Comparison of ENCODE assay signal across 30 cellular contexts in the genomic region with DNA sequence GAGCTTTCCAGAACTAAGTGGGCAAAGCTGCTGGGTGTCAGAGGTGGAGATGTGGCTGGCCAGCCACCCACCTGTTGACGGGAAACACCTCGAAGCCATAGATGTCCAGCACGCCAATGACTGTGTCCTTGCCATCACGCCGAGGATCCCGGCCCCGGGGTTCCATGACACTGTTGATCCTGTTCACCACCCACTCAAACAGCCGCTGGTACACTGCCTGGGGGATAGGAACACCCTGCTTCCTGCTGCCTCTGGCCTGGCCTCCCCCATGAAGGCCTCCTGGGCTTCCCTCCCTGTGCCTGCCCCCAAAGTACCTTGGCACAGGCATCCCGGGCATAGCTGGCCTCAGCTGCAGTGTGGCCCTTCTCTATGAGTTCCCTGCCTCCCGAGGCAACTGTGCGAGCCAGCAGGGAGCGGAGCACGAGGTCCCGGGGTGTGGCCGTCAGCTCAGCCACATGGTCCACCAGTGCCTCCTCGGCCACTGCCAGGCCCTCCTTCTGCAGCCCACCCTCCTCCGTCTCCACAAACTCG. TPM values are rescaled to one million over a fixed set of nuclear protein-coding genes. Genes with fewer than 3 reads are reported as not detected.
A peak's percentile ranks its signal among the peaks of the same experiment; 100 is the strongest.
DNase-seq lines count a peak whose midpoint lies in the region; ATAC-seq and TF ChIP-seq lines count a peak whose summit lies in the region.
"Had no signal": no experiment of that assay in that cellular context is flagged by ENCODE, and none has a peak within 500 bp of the region (broad histone marks: within the 10 kb centered on the region; RNA-seq: fewer than 3 reads in every experiment).

No MANE protein-coding gene starts in this region.

- no peak for TF ChIP-seq RAD21 in SK-N-SH (IDR thresholded peaks at IDR 0.05; ENCODE audit: low read length)

- H4K20me1 ChIP-seq in SK-N-SH (ENCODE audit: insufficient read depth) = no peaks in the 10 kb centered on the region

- H3K9me2 ChIP-seq in SK-N-SH = no peaks in the 10 kb centered on the region

- H4K8ac ChIP-seq in neuronal stem cell (ENCODE audit: low read depth, low read length) = no peak overlapping the region

- H2BK120ac ChIP-seq in neuronal stem cell (ENCODE audit: low read depth, low read length) = no peak overlapping the region

- H3K4me2 ChIP-seq in SK-N-SH (no peak overlapping the region), neuronal stem cell (ENCODE audit: insufficient read depth, low read length, poor library complexity, severe bottlenecking) (no peak overlapping the region)
- H3K4me2 ChIP-seq: smooth muscle cell had no signal

- no peaks in the 10 kb centered on the region for H3K79me1 ChIP-seq in neuronal stem cell (ENCODE audit: low read depth, low read length)

- H3K36me3 ChIP-seq in SK-N-SH (replicated peaks in 1 of 2; ENCODE audit: control insufficient read depth in 1 of 2, insufficient read depth in 2 of 2, low read length in 1 of 2) (no peaks in the 10 kb centered on the region), neuronal stem cell (replicated peaks in 1 of 2; ENCODE audit: control insufficient read depth in 2 of 2, insufficient read depth in 2 of 2, low read length in 2 of 2) (peaks cover 0 to 1% of the 10 kb centered on the region in 2 donors)
- H3K36me3 ChIP-seq: pancreas, thyroid gland had no signal

- H3K9me3 ChIP-seq in SK-N-SH (no peaks in the 10 kb centered on the region), right cardiac atrium (ENCODE audit: control insufficient read depth, low read length) (no peaks in the 10 kb centered on the region), neuronal stem cell (replicated peaks in 1 of 2; ENCODE audit: control insufficient read depth in 2 of 2, insufficient read depth in 1 of 2, low read depth in 1 of 2, low read length in 2 of 2) (no peaks in the 10 kb centered on the region)
- H3K9me3 ChIP-seq: left lung, pancreas, thyroid gland had no signal

- no peaks in the 10 kb centered on the region for H3F3A ChIP-seq in SK-N-SH (replicated peaks; ENCODE audit: insufficient read depth)

- no peak overlapping the region for H4K91ac ChIP-seq in neuronal stem cell (ENCODE audit: low read depth, low read length, poor library complexity)

- no peak for TF ChIP-seq CTCF in SK-N-SH (IDR thresholded peaks at IDR 0.05)

- peaks cover 0 to 3% of the 10 kb centered on the region in 2 experiments; a peak in 1 of 4 replicates for H3K4me1 ChIP-seq in SK-N-SH (ENCODE audit: control insufficient read depth in 1 of 2, insufficient read depth in 2 of 2, low read depth in 1 of 2, low read length in 1 of 2)
- no peaks in the 10 kb centered on the region for H3K4me1 ChIP-seq in right cardiac atrium (ENCODE audit: control insufficient read depth, insufficient read depth, low read length)
- peaks cover 0 to 4% of the 10 kb centered on the region in 2 donors for H3K4me1 ChIP-seq in neuronal stem cell (ENCODE audit: control insufficient read depth in 2 of 2, insufficient read depth in 1 of 2, low read depth in 1 of 2, low read length in 2 of 2)
- H3K4me1 ChIP-seq: pancreas had no signal

- H2BK12ac ChIP-seq in neuronal stem cell (ENCODE audit: low read length) = no peak overlapping the region

- H3K9ac ChIP-seq in SK-N-SH (no peak overlapping the region), neuronal stem cell (ENCODE audit: low read depth, low read length, poor library complexity) (peak overlapping the region; percentile 54)
- H3K9ac ChIP-seq: GM23248 had no signal

- intact Hi-C loops in cardiac septum (cut with DNase I) (no loop called here), right cardiac atrium (cut with DNase I) (loop anchor here (5.0 to 10.0 kb wide), 2 partner anchors 154 to 162 kb away; no protein-coding TSS in a partner anchor)

- DNase-seq in SK-N-SH (peak; percentile 25), cardiac septum (ENCODE audit: low spot score) (peak; percentile 41), right cardiac atrium (no peak), neuronal stem cell (ENCODE audit: low spot score) (no peak)
- DNase-seq: activated CD4-positive, CD25-positive, alpha-beta regulatory T cell treated with anti-CD3 and anti-CD28 coated beads, Interleukin-2, amount 50 U/mL, for 72 hours; caudate nucleus; CD4-positive, CD25-positive, alpha-beta regulatory T cell; DND-41; GF-D8; glutamatergic neuron; GM23248; HFFc6; mesendoderm; NCI-H1436 treated with DMSO at 0.1 percent for 48 hours; NCI-H2081 treated with DMSO at 0.1 percent for 48 hours; NCI-H2227 treated with DMSO at 0.1 percent for 48 hours; NCI-H526; NK-92 treated with Interleukin-12 subunit alpha and Interleukin-12 subunit beta, amount 100 ng/mL, for 24 hours; retina; stimulated activated CD4-positive, alpha-beta T cell treated with anti-CD3 and anti-CD28 coated beads, Interleukin-2, amount 100 ng/mL, for 24 hours; thyroid gland had no signal

- H3K23ac ChIP-seq in neuronal stem cell (ENCODE audit: low read depth, low read length, poor library complexity) = peak overlapping the region; percentile 75

- no peaks in the 10 kb centered on the region for H3K79me2 ChIP-seq in SK-N-SH (ENCODE audit: insufficient read depth)

- no peak overlapping the region for H3K14ac ChIP-seq in neuronal stem cell (ENCODE audit: low read length)

- no peak overlapping the region for H3K18ac ChIP-seq in neuronal stem cell (ENCODE audit: low read length)

- no peaks in the 10 kb centered on the region for H3K27me3 ChIP-seq in SK-N-SH (ENCODE audit: insufficient read depth)
- no peaks in the 10 kb centered on the region for H3K27me3 ChIP-seq in right cardiac atrium (ENCODE audit: control insufficient read depth, insufficient read depth)
- H3K27me3 ChIP-seq in neuronal stem cell (ENCODE audit: control insufficient read depth in 3 of 3, insufficient read depth in 3 of 3, low read depth in 1 of 3, low read length in 3 of 3) = peaks cover 0 to 6% (median 0%) of the 10 kb centered on the region in 3 experiments
- H3K27me3 ChIP-seq: left lung, pancreas, thyroid gland had no signal

- H2BK5ac ChIP-seq in neuronal stem cell (ENCODE audit: low read length) = no peak overlapping the region

- H3K4me3 ChIP-seq in SK-N-SH (ENCODE audit: low read depth in 2 of 2, low read length in 1 of 2) (no peak overlapping the region), right cardiac atrium (ENCODE audit: low read length) (no peak overlapping the region), neuronal stem cell (ENCODE audit: low read length in 2 of 2) (no peak overlapping the region)
- H3K4me3 ChIP-seq: GM23248, left lung, pancreas, smooth muscle cell, thyroid gland had no signal

- TF ChIP-seq EP300 in SK-N-SH (IDR thresholded peaks at IDR 0.05; ENCODE audit: borderline replicate concordance in 1 of 2, low read depth in 1 of 2, low read length in 1 of 2) = no peak

- H3K27ac ChIP-seq in SK-N-SH (ENCODE audit: low read depth in 2 of 2, low read length in 1 of 2) (no peak overlapping the region), right cardiac atrium (ENCODE audit: low read length) (no peak overlapping the region), neuronal stem cell (replicated peaks; ENCODE audit: low read length) (no peak overlapping the region)
- H3K27ac ChIP-seq: 22Rv1, GM23248, left lung, pancreas, thyroid gland had no signal

- no peak overlapping the region for H2AK5ac ChIP-seq in neuronal stem cell (ENCODE audit: low read depth, low read length)

- ATAC-seq in SK-N-SH treated with all-trans-retinoic acid at 6 μM for 48 hours (no peak), right cardiac atrium (no peak), HG02885 (IDR thresholded peaks at IDR 0.05; ENCODE audit: poor library complexity, unreplicated experiment) (no peak), GM19328 (IDR thresholded peaks at IDR 0.05; ENCODE audit: unreplicated experiment) (no peak), GM19395 (IDR thresholded peaks at IDR 0.05; ENCODE audit: unreplicated experiment) (no peak)
- ATAC-seq: esophagus mucosa, left lung, pancreas had no signal

- CTCF ChIA-PET in SK-N-SH (lab: Yijun Ruan, JAX) = interaction anchor here (1.2 to 6.2 kb wide), 4 partner anchors 49 to 884 kb away, joined by 3 to 125 read pairs (median 4); no protein-coding TSS in a partner anchor

- H2AFZ ChIP-seq in SK-N-SH (ENCODE audit: low read depth) = no peak overlapping the region
- no peak overlapping the region for H2AFZ ChIP-seq in neuronal stem cell (ENCODE audit: low read length)
- H2AFZ ChIP-seq: GM23248 had no signal

- 79% methylated on average over 17 of the region's 18 CpGs for WGBS in SK-N-SH (ENCODE audit: low lambda C conversion rate)
- WGBS in right cardiac atrium = 87% methylated on average over 18 of the region's 18 CpGs
- no CpG with 5 or more reads among the region's 18 CpGs for WGBS in neuronal stem cell (ENCODE audit: extremely low coverage in 2 of 2, insufficient read length in 2 of 2, insufficient replicate concordance in 1 of 2), 2 donors

- POLR2A ChIA-PET in SK-N-SH (lab: Yijun Ruan, JAX) = no interaction called here

- H3K4ac ChIP-seq in neuronal stem cell (ENCODE audit: low read length) = peak overlapping the region; percentile 29

- H2BK15ac ChIP-seq in neuronal stem cell (ENCODE audit: low read length) = no peak overlapping the region

TF ChIP-seq in SK-N-SH, 30 proteins besides CTCF, POLR2A, EP300 and RAD21 (continues in another document):
- no peak for TF ChIP-seq POLR2AphosphoS5 (IDR thresholded peaks at IDR 0.05; ENCODE audit: low read depth, low read length)

TF ChIP-seq in SK-N-SH treated with all-trans-retinoic acid at 6 μM for 48 hours, 23 proteins besides CTCF, POLR2A, EP300 and RAD21 (continues in another document):
- TF ChIP-seq ZNF70 (CRISPR knock-in tag; IDR thresholded peaks at IDR 0.05) (no peak), ESRRG (CRISPR knock-in tag; IDR thresholded peaks at IDR 0.05) (no peak), ZNF565 (CRISPR knock-in tag; conservative IDR thresholded peaks at IDR 0.05; ENCODE audit: low read depth) (no peak), ZFP3 (CRISPR knock-in tag; IDR thresholded peaks at IDR 0.05) (no peak)

RNA-seq across cellular contexts. Expression of gene MYO1G, which starts 8.2 kb away (rescaled TPM):
- 0.05 and 0.10 TPM in 2 replicates for polyA plus RNA-seq in SK-N-SH (2012; rRNA removed)
- polyA plus RNA-seq in SK-N-SH (2012; cell fraction: cytosol; rRNA removed) = 0.01 TPM in 2 replicates
- polyA plus RNA-seq in SK-N-SH (2012; cell fraction: nucleus; rRNA removed) = 0.24 and 0.26 TPM in 2 replicates
- 2.4 TPM for total RNA-seq in cardiac septum
- total RNA-seq in right cardiac atrium = 1 to 10 TPM in 3 of 4 donors, under 1 TPM in 1; 0.91 to 3.0 (median 2.2) TPM
- polyA plus RNA-seq in right cardiac atrium = 0.70 TPM
- polyA plus RNA-seq in neuronal stem cell (2013, experiment 1 of 2) = 0.03 TPM
- 0.06 TPM for polyA plus RNA-seq in neuronal stem cell (2013, experiment 2 of 2)
- total RNA-seq: GM23248, HFFc6 had no signal
- polyA plus RNA-seq: GM23248, smooth muscle cell had no signal

RNA-seq across cellular contexts. Expression of gene CCM2, which starts 29.4 kb away (rescaled TPM):
- polyA plus RNA-seq in SK-N-SH (2012; rRNA removed) = 65.6 and 83.2 TPM in 2 replicates
- 46.0 and 71.9 TPM in 2 replicates for polyA plus RNA-seq in SK-N-SH (2012; cell fraction: cytosol; rRNA removed)
- polyA plus RNA-seq in SK-N-SH (2012; cell fraction: nucleus; rRNA removed) = 81.6 and 98.7 TPM in 2 replicates
- 35.3 TPM for total RNA-seq in cardiac septum
- 10 to 100 TPM; 26.4 to 37.0 (median 32.4) TPM for total RNA-seq in right cardiac atrium
- 32.8 TPM for polyA plus RNA-seq in right cardiac atrium
- 29.8 TPM for polyA plus RNA-seq in neuronal stem cell (2013, experiment 1 of 2)
- 30.1 TPM for polyA plus RNA-seq in neuronal stem cell (2013, experiment 2 of 2)

Comparison
In these comparisons a context has a peak if more than half of its experiments do, and no peak if none do; other contexts are left out.
1. DNase-seq: peak in SK-N-SH (single experiment) and cardiac septum (single experiment); none in right cardiac atrium (0 of 3) and neuronal stem cell (single experiment).